Comparison of ENCODE assay signal across 1 cellular context in genomic region chr15:64343841-64344240, GRCh38.
TF ChIP-seq lines count a peak whose summit lies in the region.

No MANE protein-coding gene starts in this region.

TF ChIP-seq in SK-N-SH, 30 proteins besides CTCF, POLR2A, EP300 and RAD21:
- TF ChIP-seq FOSL2 (IDR thresholded peaks at IDR 0.05; ENCODE audit: borderline replicate concordance, low read depth) (peak; percentile 47; the same call in 1 of the 2 replicates), PBX3 (IDR thresholded peaks at IDR 0.05) (no peak), NFIC (IDR thresholded peaks at IDR 0.05; ENCODE audit: borderline replicate concordance) (no peak), REST (IDR thresholded peaks at IDR 0.05; ENCODE audit: low read depth, low read length) (no peak), TCF12 (IDR thresholded peaks at IDR 0.05) (no peak), SIN3A (IDR thresholded peaks at IDR 0.05; ENCODE audit: borderline replicate concordance, low read depth, low read length) (no peak), USF1 (IDR thresholded peaks at IDR 0.05; ENCODE audit: borderline replicate concordance, low read depth) (no peak), JUND (IDR thresholded peaks at IDR 0.05) (peak; percentile 56), EZH2phosphoT487 (IDR thresholded peaks at IDR 0.05; ENCODE audit: borderline replicate concordance, low read depth) (no peak), GABPA (IDR thresholded peaks at IDR 0.05; ENCODE audit: low read depth) (no peak)
TF ChIP-seq in SK-N-SH: peak in this region for 2.
